8 cellular contexts compared by ENCODE assay signal in genomic region chr2:210224660-210225460, GRCh38. TPM values are rescaled to one million over a fixed set of nuclear protein-coding genes. Genes with fewer than 3 reads are reported as not detected.
DNase-seq lines count a peak whose midpoint lies in the region; ATAC-seq and TF ChIP-seq lines count a peak whose summit lies in the region.

TSS of gene ACADL (minus strand) at chr2:210225447. CDS start at chr2:210225263, 184 bp downstream.

- no peak for TF ChIP-seq CTCF in HFF-Myc (IDR thresholded peaks at IDR 0.05; ENCODE audit: low read depth, low read length, missing control alignments)
- TF ChIP-seq CTCF in VCaP (conservative IDR thresholded peaks at IDR 0.05) = peak; percentile 18; the same call in 1 of the 2 replicates
- TF ChIP-seq CTCF in fibroblast of villous mesenchyme (IDR thresholded peaks at IDR 0.05; ENCODE audit: insufficient read depth, low read depth, low read length) = no peak

- H3K27me3 ChIP-seq in naive thymus-derived CD4-positive, alpha-beta T cell (ENCODE audit: control insufficient read depth in 2 of 2, insufficient read depth in 2 of 2, low read length in 2 of 2) = peaks cover 0 to 3% of the 10 kb centered on the region in 2 donors

- CTCF ChIA-PET in naive thymus-derived CD4-positive, alpha-beta T cell (lab: Charles Lee) = no interaction called here

- H3K4me3 ChIP-seq in HFF-Myc (replicated peaks; ENCODE audit: low read depth, low read length) = peak within 1 kb of the TSS; percentile 24
- peak within 1 kb of the TSS; percentile 52 for H3K4me3 ChIP-seq in fibroblast of villous mesenchyme (ENCODE audit: low read depth, low read length)
- no peak within 1 kb of the TSS for H3K4me3 ChIP-seq in naive thymus-derived CD4-positive, alpha-beta T cell (ENCODE audit: low read length)

- no peaks in the 10 kb centered on the region for H3K9me3 ChIP-seq in naive thymus-derived CD4-positive, alpha-beta T cell (ENCODE audit: control insufficient read depth in 2 of 3, low read length in 3 of 3)

- POLR2A ChIA-PET in naive thymus-derived CD4-positive, alpha-beta T cell (lab: Charles Lee) = no interaction called here

- peak; percentile 81 for DNase-seq in D341Med (ENCODE audit: low spot score)
- DNase-seq in HFF-Myc (ENCODE audit: extremely low read depth, low read depth) = no peak
- DNase-seq in fibroblast of villous mesenchyme (ENCODE audit: low read depth) = peak; percentile 12
- peak in 1 of 9 donors; percentile 30 for DNase-seq in naive thymus-derived CD4-positive, alpha-beta T cell
- no peak for DNase-seq in NCI-H226

- no peaks in the 10 kb centered on the region for H3K9me3 Mint-ChIP-seq in naive thymus-derived CD4-positive, alpha-beta T cell

- intact Hi-C loops in naive thymus-derived CD4-positive, alpha-beta T cell (cut with micrococcal nuclease) = no loop called here

- H3K4me3 Mint-ChIP-seq in naive thymus-derived CD4-positive, alpha-beta T cell = peak within 1 kb of the TSS in 6 of 10 donors; percentile 27 to 63 (median 37)

- peak; percentile 42 for ATAC-seq in naive thymus-derived CD4-positive, alpha-beta T cell
- ATAC-seq in GM18505 (IDR thresholded peaks at IDR 0.05; ENCODE audit: unreplicated experiment) = no peak
- ATAC-seq in HG03025 (IDR thresholded peaks at IDR 0.05; ENCODE audit: low FRiP score, unreplicated experiment) = no peak

- H3K4me1 Mint-ChIP-seq in naive thymus-derived CD4-positive, alpha-beta T cell = peaks cover 0 to 10% (median 5%) of the 10 kb centered on the region in 7 donors

- H3K36me3 Mint-ChIP-seq in naive thymus-derived CD4-positive, alpha-beta T cell = no peaks in the 10 kb centered on the region

- H3K27me3 Mint-ChIP-seq in naive thymus-derived CD4-positive, alpha-beta T cell = peaks cover 49 to 64% (median 63%) of the 10 kb centered on the region in 5 donors

- H3K27ac ChIP-seq in VCaP = peak within 1 kb of the TSS; percentile 49
- H3K27ac ChIP-seq in naive thymus-derived CD4-positive, alpha-beta T cell (ENCODE audit: low read depth, low read length) = no peak within 1 kb of the TSS

- no peaks in the 10 kb centered on the region for H3K36me3 ChIP-seq in naive thymus-derived CD4-positive, alpha-beta T cell (ENCODE audit: control insufficient read depth in 2 of 3, insufficient read depth in 3 of 3, low read length in 3 of 3)

- no peak within 1 kb of the TSS for H3K27ac Mint-ChIP-seq in naive thymus-derived CD4-positive, alpha-beta T cell

- no peaks in the 10 kb centered on the region for H3K4me1 ChIP-seq in naive thymus-derived CD4-positive, alpha-beta T cell (ENCODE audit: control insufficient read depth in 2 of 2, insufficient read depth in 2 of 2, low read length in 2 of 2)

- TF ChIP-seq POLR2A in GM18505 (IDR thresholded peaks at IDR 0.05; ENCODE audit: borderline replicate concordance, extremely low read depth, insufficient read depth, insufficient read length) = no peak

RNA-seq across cellular contexts. Expression of gene ACADL, which starts in this region (rescaled TPM):
- not detected in 2 replicates for total RNA-seq in fibroblast of villous mesenchyme
- total RNA-seq in naive thymus-derived CD4-positive, alpha-beta T cell = not detected
- not detected for polyA plus RNA-seq in naive thymus-derived CD4-positive, alpha-beta T cell

Comparison
In these comparisons a context has a peak if more than half of its experiments do, and no peak if none do; other contexts are left out.
1. Peak in DNase-seq and H3K4me3 ChIP-seq in fibroblast of villous mesenchyme; RNA of the gene not detected or under 1 TPM.
2. Peak in ATAC-seq in naive thymus-derived CD4-positive, alpha-beta T cell; RNA of the gene not detected or under 1 TPM.